36 cellular contexts compared by ENCODE assay signal in genomic region chr18:5397102-5397501, GRCh38.
"Had no signal": no experiment of that assay in that cellular context is flagged by ENCODE, and none has a peak within 500 bp of the region (broad histone marks: within the 10 kb centered on the region; RNA-seq: fewer than 3 reads in every experiment).

No MANE protein-coding gene starts in this region.

- H3K4me3 ChIP-seq: body of pancreas, breast epithelium had no signal

- H3K27ac ChIP-seq: body of pancreas, brain microvascular endothelial cell, breast epithelium, VCaP had no signal

- H3K4me1 Mint-ChIP-seq: activated naive CD4-positive, alpha-beta T cell treated with anti-CD3 and anti-CD28 coated beads, Interleukin-2, amount 50 U/mL, for 24 hours; activated naive CD8-positive, alpha-beta T cell treated with anti-CD3 and anti-CD28 coated beads, Interleukin-2, amount 50 U/mL, for 24 hours had no signal

- H3K9me3 ChIP-seq: body of pancreas, breast epithelium had no signal

- H3K27me3 ChIP-seq: body of pancreas, brain microvascular endothelial cell, breast epithelium had no signal

- H3K36me3 Mint-ChIP-seq: activated CD8-positive, alpha-beta memory T cell treated with anti-CD3 and anti-CD28 coated beads, Interleukin-2, amount 10 ng/mL, durations not matched to agents 7 days and 5 days; activated naive CD4-positive, alpha-beta T cell treated with anti-CD3 and anti-CD28 coated beads, Interleukin-2, amount 10 ng/mL, durations not matched to agents 7 days and 5 days; activated naive CD4-positive, alpha-beta T cell treated with anti-CD3 and anti-CD28 coated beads, Interleukin-2, amount 50 U/mL, for 24 hours; activated naive CD8-positive, alpha-beta T cell; activated naive CD8-positive, alpha-beta T cell treated with anti-CD3 and anti-CD28 coated beads, Interleukin-2, amount 10 ng/mL, durations not matched to agents 7 days and 5 days had no signal

- DNase-seq: activated CD4-positive, alpha-beta memory T cell treated with anti-CD3 and anti-CD28 coated beads, Interleukin-2, amount 10 ng/mL, durations not matched to agents 7 days and 5 days; activated CD4-positive, alpha-beta T cell treated with anti-CD3 and anti-CD28 coated beads for 1 hour; activated CD4-positive, alpha-beta T cell treated with anti-CD3 and anti-CD28 coated beads for 36 hours; activated CD4-positive, alpha-beta T cell treated with anti-CD3 and anti-CD28 coated beads for 48 hours; activated CD4-positive, alpha-beta T cell treated with anti-CD3 and anti-CD28 coated beads, Interleukin-2, amount 10 ng/mL, durations not matched to agents 7 days and 5 days; activated CD4-positive, alpha-beta T cell treated with anti-CD3 and anti-CD28 coated beads, Interleukin-2, amount 50 U/mL, for 48 hours; activated CD4-positive, CD25-positive, alpha-beta regulatory T cell; activated CD8-positive, alpha-beta memory T cell treated with anti-CD3 and anti-CD28 coated beads for 24 hours; activated CD8-positive, alpha-beta memory T cell treated with anti-CD3 and anti-CD28 coated beads, Interleukin-2, amount 10 ng/mL, durations not matched to agents 7 days and 5 days; activated CD8-positive, alpha-beta memory T cell treated with anti-CD3 and anti-CD28 coated beads, Interleukin-2, amount 50 U/mL, for 48 hours; activated CD8-positive, alpha-beta T cell treated with anti-CD3 and anti-CD28 coated beads, Interleukin-2, amount 10 ng/mL, durations not matched to agents 7 days and 5 days; activated effector memory CD4-positive, alpha-beta T cell treated with Interleukin-2 at 50 U/mL for 16 hours; activated gamma-delta T cell; activated naive CD4-positive, alpha-beta T cell treated with anti-CD3 and anti-CD28 coated beads, Interleukin-2, amount 10 ng/mL, durations not matched to agents 7 days and 5 days; activated naive CD4-positive, alpha-beta T cell treated with Interleukin-2 at 50 U/mL for 16 hours; activated naive CD8-positive, alpha-beta T cell treated with anti-CD3 and anti-CD28 coated beads, Interleukin-2, amount 10 ng/mL, durations not matched to agents 7 days and 5 days; activated naive CD8-positive, alpha-beta T cell treated with anti-CD3 and anti-CD28 coated beads, Interleukin-2, amount 50 U/mL, for 24 hours; activated T-cell treated with anti-CD3 and anti-CD28 coated beads, Interleukin-2, amount 50 U/mL, for 24 hours; activated T-cell treated with anti-CD3 and anti-CD28 coated beads, Interleukin-2, amount 50 U/mL, for 48 hours; amygdala; aorta; body of pancreas; brain microvascular endothelial cell; central memory CD4-positive, alpha-beta T cell; SW 1271; T-helper 1 cell; T-helper 2 cell; T-helper 9 cell had no signal

- H3K36me3 ChIP-seq: brain microvascular endothelial cell, breast epithelium had no signal

- H3K27me3 Mint-ChIP-seq: activated CD4-positive, alpha-beta T cell treated with anti-CD3 and anti-CD28 coated beads, Interleukin-2, amount 10 ng/mL, durations not matched to agents 7 days and 5 days; activated naive CD4-positive, alpha-beta T cell treated with anti-CD3 and anti-CD28 coated beads, Interleukin-2, amount 10 ng/mL, durations not matched to agents 7 days and 5 days; activated naive CD8-positive, alpha-beta T cell treated with anti-CD3 and anti-CD28 coated beads, Interleukin-2, amount 50 U/mL, for 24 hours; activated T-cell treated with anti-CD3 and anti-CD28 coated beads, Interleukin-2, amount 50 U/mL, for 24 hours had no signal

- ATAC-seq: activated CD4-positive, alpha-beta T cell treated with anti-CD3 and anti-CD28 coated beads for 36 hours; activated CD4-positive, CD25-positive, alpha-beta regulatory T cell treated with anti-CD3 and anti-CD28 coated beads, Interleukin-2, amount 50 U/mL, for 24 hours; activated CD8-positive, alpha-beta memory T cell treated with anti-CD3 and anti-CD28 coated beads, Interleukin-2, amount 10 ng/mL, durations not matched to agents 7 days and 5 days; activated CD8-positive, alpha-beta T cell treated with anti-CD3 and anti-CD28 coated beads, Interleukin-2, amount 10 ng/mL, durations not matched to agents 7 days and 5 days; activated naive CD8-positive, alpha-beta T cell treated with anti-CD3 and anti-CD28 coated beads, Interleukin-2, amount 50 U/mL, for 24 hours; body of pancreas had no signal

- H3K4me3 Mint-ChIP-seq: activated CD4-positive, alpha-beta memory T cell treated with anti-CD3 and anti-CD28 coated beads, Interleukin-2, amount 10 ng/mL, durations not matched to agents 7 days and 5 days; activated CD4-positive, alpha-beta T cell treated with anti-CD3 and anti-CD28 coated beads for 36 hours; activated CD4-positive, alpha-beta T cell treated with anti-CD3 and anti-CD28 coated beads, Interleukin-2, amount 10 ng/mL, durations not matched to agents 7 days and 5 days; activated CD8-positive, alpha-beta memory T cell treated with anti-CD3 and anti-CD28 coated beads, Interleukin-2, amount 10 ng/mL, durations not matched to agents 7 days and 5 days; activated CD8-positive, alpha-beta T cell treated with anti-CD3 and anti-CD28 coated beads, Interleukin-2, amount 10 ng/mL, durations not matched to agents 7 days and 5 days; activated naive CD4-positive, alpha-beta T cell treated with anti-CD3 and anti-CD28 coated beads, Interleukin-2, amount 10 ng/mL, durations not matched to agents 7 days and 5 days; activated naive CD4-positive, alpha-beta T cell treated with anti-CD3 and anti-CD28 coated beads, Interleukin-2, amount 50 U/mL, for 24 hours; activated naive CD8-positive, alpha-beta T cell; activated naive CD8-positive, alpha-beta T cell treated with anti-CD3 and anti-CD28 coated beads, Interleukin-2, amount 10 ng/mL, durations not matched to agents 7 days and 5 days; activated naive CD8-positive, alpha-beta T cell treated with anti-CD3 and anti-CD28 coated beads, Interleukin-2, amount 50 U/mL, for 24 hours; activated T-cell treated with anti-CD3 and anti-CD28 coated beads, Interleukin-2, amount 50 U/mL, for 24 hours; T-helper 1 cell treated with Interleukin-12 subunit alpha and Interleukin-12 subunit beta and Interleukin-4 antibody, amounts not matched to agents 30 μg/mL and 1 μg/mL, for 36 hours; T-helper 2 cell treated with Interferon-gamma antibody and Interleukin-4, amounts not matched to agents 5 μg/mL and 100 μg/mL, for 36 hours had no signal

- H3K4me1 ChIP-seq: body of pancreas, breast epithelium had no signal

- H3K9me3 Mint-ChIP-seq: activated CD4-positive, alpha-beta memory T cell treated with anti-CD3 and anti-CD28 coated beads, Interleukin-2, amount 10 ng/mL, durations not matched to agents 7 days and 5 days; activated CD4-positive, alpha-beta T cell treated with anti-CD3 and anti-CD28 coated beads, Interleukin-2, amount 10 ng/mL, durations not matched to agents 7 days and 5 days; activated naive CD4-positive, alpha-beta T cell treated with anti-CD3 and anti-CD28 coated beads, Interleukin-2, amount 10 ng/mL, durations not matched to agents 7 days and 5 days; activated naive CD4-positive, alpha-beta T cell treated with anti-CD3 and anti-CD28 coated beads, Interleukin-2, amount 50 U/mL, for 24 hours; activated naive CD8-positive, alpha-beta T cell treated with anti-CD3 and anti-CD28 coated beads, Interleukin-2, amount 10 ng/mL, durations not matched to agents 7 days and 5 days; activated naive CD8-positive, alpha-beta T cell treated with anti-CD3 and anti-CD28 coated beads, Interleukin-2, amount 50 U/mL, for 24 hours; activated T-cell treated with anti-CD3 and anti-CD28 coated beads, Interleukin-2, amount 50 U/mL, for 24 hours; activated T-helper 2 cell treated with anti-CD3 and anti-CD28 coated beads, Interferon-gamma antibody, Interleukin-2, Interleukin-4, amounts not matched to agents 10 μg/mL and 5 μg/mL and 100 μg/mL, durations not matched to agents 14 hours and 24 hours and 36 hours; T-helper 1 cell treated with Interleukin-12 subunit alpha and Interleukin-12 subunit beta and Interleukin-4 antibody, amounts not matched to agents 30 μg/mL and 1 μg/mL, for 36 hours; T-helper 2 cell treated with Interferon-gamma antibody and Interleukin-4, amounts not matched to agents 5 μg/mL and 100 μg/mL, for 36 hours had no signal

- H3K27ac Mint-ChIP-seq: activated CD4-positive, alpha-beta memory T cell treated with anti-CD3 and anti-CD28 coated beads, Interleukin-2, amount 10 ng/mL, durations not matched to agents 7 days and 5 days; activated CD4-positive, alpha-beta T cell treated with anti-CD3 and anti-CD28 coated beads for 36 hours; activated CD4-positive, alpha-beta T cell treated with anti-CD3 and anti-CD28 coated beads, Interleukin-2, amount 10 ng/mL, durations not matched to agents 7 days and 5 days; activated CD8-positive, alpha-beta memory T cell treated with anti-CD3 and anti-CD28 coated beads, Interleukin-2, amount 10 ng/mL, durations not matched to agents 7 days and 5 days; activated CD8-positive, alpha-beta T cell treated with anti-CD3 and anti-CD28 coated beads, Interleukin-2, amount 10 ng/mL, durations not matched to agents 7 days and 5 days; activated naive CD4-positive, alpha-beta T cell treated with anti-CD3 and anti-CD28 coated beads, Interleukin-2, amount 10 ng/mL, durations not matched to agents 7 days and 5 days; activated naive CD4-positive, alpha-beta T cell treated with anti-CD3 and anti-CD28 coated beads, Interleukin-2, amount 50 U/mL, for 24 hours; activated naive CD8-positive, alpha-beta T cell; activated naive CD8-positive, alpha-beta T cell treated with anti-CD3 and anti-CD28 coated beads, Interleukin-2, amount 10 ng/mL, durations not matched to agents 7 days and 5 days; activated naive CD8-positive, alpha-beta T cell treated with anti-CD3 and anti-CD28 coated beads, Interleukin-2, amount 50 U/mL, for 24 hours; activated T-cell treated with anti-CD3 and anti-CD28 coated beads, Interleukin-2, amount 50 U/mL, for 24 hours; activated T-helper 2 cell treated with anti-CD3 and anti-CD28 coated beads, Interferon-gamma antibody, Interleukin-2, Interleukin-4, amounts not matched to agents 10 μg/mL and 5 μg/mL and 100 μg/mL, durations not matched to agents 14 hours and 24 hours and 36 hours; T-helper 1 cell treated with Interleukin-12 subunit alpha and Interleukin-12 subunit beta and Interleukin-4 antibody, amounts not matched to agents 30 μg/mL and 1 μg/mL, for 36 hours; T-helper 2 cell treated with Interferon-gamma antibody and Interleukin-4, amounts not matched to agents 5 μg/mL and 100 μg/mL, for 36 hours had no signal
